10 cellular contexts compared by ENCODE assay signal in the genomic region with DNA sequence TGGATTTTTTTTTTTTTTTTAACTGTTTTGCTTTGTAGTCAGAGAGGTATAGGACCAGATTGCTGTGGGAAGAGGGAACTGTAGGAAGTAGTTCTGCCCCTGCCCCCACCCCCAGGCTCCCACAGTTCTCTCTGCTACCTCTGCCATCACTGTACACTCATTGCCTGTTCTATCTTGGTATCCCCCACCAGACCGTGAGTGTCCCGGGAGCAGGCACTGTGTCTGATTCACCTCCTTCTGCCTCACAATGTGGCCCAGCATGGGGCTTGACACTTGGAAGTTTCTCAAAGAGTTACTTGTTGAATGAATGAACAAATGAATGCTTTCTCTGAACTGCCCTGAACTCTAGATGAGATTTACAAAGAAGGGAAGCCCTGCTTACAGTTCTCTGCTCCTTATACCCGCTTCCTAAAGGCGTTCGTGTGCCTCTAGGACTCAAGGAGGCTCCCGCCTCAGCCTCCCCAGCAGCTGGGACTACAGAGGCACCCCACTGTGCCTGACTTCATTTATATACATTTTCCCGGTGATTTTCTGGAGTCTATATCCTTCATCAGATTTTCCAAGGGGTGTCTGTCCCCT. TPM values are rescaled to one million over a fixed set of nuclear protein-coding genes. Genes with fewer than 3 reads are reported as not detected.
DNase-seq lines count a peak whose midpoint lies in the region; ATAC-seq and TF ChIP-seq lines count a peak whose summit lies in the region.
"Had no signal": no experiment of that assay in that cellular context is flagged by ENCODE, and none has a peak within 500 bp of the region (broad histone marks: within the 10 kb centered on the region; RNA-seq: fewer than 3 reads in every experiment).

No MANE protein-coding gene starts in this region.

- BruUV-seq in Panc1 (replicated peaks; lab: Mats Ljungman, UMichigan) = no TSS peak

- H3K36me3 ChIP-seq in Panc1 (ENCODE audit: control insufficient read depth, insufficient read depth, low read length) (no peaks in the 10 kb centered on the region), WERI-Rb-1 (no peaks in the 10 kb centered on the region)

- peak; percentile 56 for ATAC-seq in Panc1
- no peak for ATAC-seq in esophagus mucosa

- DNase-seq in ELF-1 (ENCODE audit: low read depth, low spot score) (peak; percentile 61), Panc1 (ENCODE audit: low read depth, low spot score) (no peak), epithelial cell of prostate (ENCODE audit: low read depth, low spot score) (peak; percentile 72), non-pigmented ciliary epithelial cell (ENCODE audit: low read depth) (peak; percentile 63), NAMALWA (ENCODE audit: low spot score) (no peak), WERI-Rb-1 (no peak), D341Med (ENCODE audit: low spot score) (no peak)
- DNase-seq: stimulated activated naive B cell treated with anti-CD40 and anti-IgM and Interleukin-4, amounts not matched to agents 10 μg/mL and 1 μg/mL and 100 μg/mL, for 72 hours; T-helper 2 cell had no signal

- peaks cover 27% of the 10 kb centered on the region for H3K4me1 ChIP-seq in Panc1 (ENCODE audit: control insufficient read depth, insufficient read depth, low read length)

- H3K4me3 ChIP-seq in Panc1 (ENCODE audit: low read depth in 2 of 2, low read length in 2 of 2) (no peak overlapping the region), WERI-Rb-1 (ENCODE audit: low read depth, low read length) (no peak overlapping the region)

- no peak for TF ChIP-seq CTCF in Panc1 (IDR thresholded peaks at IDR 0.05)
- TF ChIP-seq CTCF in WERI-Rb-1 (IDR thresholded peaks at IDR 0.05; ENCODE audit: low read depth, low read length) = no peak

- H3K27me3 ChIP-seq in Panc1 (ENCODE audit: control insufficient read depth, insufficient read depth, low read length) = no peaks in the 10 kb centered on the region
- no peaks in the 10 kb centered on the region for H3K27me3 ChIP-seq in WERI-Rb-1 (ENCODE audit: insufficient read depth, low read depth, severe bottlenecking)

- H3K27ac ChIP-seq in Panc1 (ENCODE audit: low read length) = peak overlapping the region; percentile 84
- peak overlapping the region; percentile 98 for H3K27ac ChIP-seq in epithelial cell of prostate
- no peak overlapping the region for H3K27ac ChIP-seq in WERI-Rb-1

- CTCF ChIA-PET in Panc1 (lab: Charles Lee) = interaction anchor here (0.8 kb wide), 1 partner anchor 54 kb away, joined by 3 read pairs; no protein-coding TSS in a partner anchor

- in situ Hi-C loops in Panc1 (cut with HindIII; ENCODE audit: low pct_unique_long_range_greater_than_20kb, low sequenced_read_pairs) = no loop called here

- H3K9me3 ChIP-seq in Panc1 (ENCODE audit: control insufficient read depth, insufficient read depth, low read depth, low read length) = no peaks in the 10 kb centered on the region
- H3K9me3 ChIP-seq in WERI-Rb-1 (ENCODE audit: severe bottlenecking) = no peaks in the 10 kb centered on the region

- intact Hi-C loops in Panc1 (cut with micrococcal nuclease; ENCODE audit: unreplicated experiment) = no loop called here

- POLR2A ChIA-PET in Panc1 (lab: Charles Lee) = interaction anchor here (0.6 kb wide), 1 partner anchor 56 kb away, joined by 3 read pairs; no protein-coding TSS in a partner anchor

RNA-seq across cellular contexts. Expression of a gene that starts 27.1 kb away (rescaled TPM):
- total RNA-seq in Panc1 (2021; ENCODE audit: unreplicated experiment) (73.9 TPM), esophagus mucosa (22.8 TPM)
- polyA plus RNA-seq in Panc1 (2012; ENCODE audit: insufficient read length) = 60.1 TPM

Comparison
In these comparisons a context has a peak if more than half of its experiments do, and no peak if none do; other contexts are left out.
1. DNase-seq: peak in ELF-1 (single experiment), epithelial cell of prostate (single experiment) and non-pigmented ciliary epithelial cell (single experiment); none in Panc1 (single experiment), NAMALWA (single experiment), WERI-Rb-1 (single experiment) and D341Med (single experiment).